ENCODE assay signal across 1 cellular context in the genomic region with DNA sequence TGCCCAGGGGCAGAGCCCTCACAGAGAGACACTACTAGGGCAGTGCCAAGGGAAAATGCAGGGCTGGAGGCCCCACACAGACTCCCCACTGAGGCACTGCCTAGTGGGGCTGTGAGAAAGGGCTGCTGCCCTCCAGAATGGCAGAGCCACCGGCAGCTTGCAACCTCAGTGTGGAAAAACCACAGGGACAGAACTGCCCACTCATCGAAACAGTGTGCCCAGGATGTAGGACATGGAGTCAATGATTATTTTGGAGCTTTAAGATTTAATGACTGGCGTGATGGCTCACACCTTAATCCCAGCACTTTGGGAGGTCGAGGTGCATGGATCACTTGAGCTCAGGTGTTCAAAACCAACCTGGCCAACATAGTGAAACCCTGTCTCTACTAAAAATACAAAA.
TF ChIP-seq lines count a peak whose summit lies in the region.

No MANE protein-coding gene starts in this region.

TF ChIP-seq in A549, 52 proteins besides CTCF, POLR2A, EP300 and RAD21:
- TF ChIP-seq ZC3H11A (IDR thresholded peaks at IDR 0.05), result no peak
- TF ChIP-seq MAFK (IDR thresholded peaks at IDR 0.05; ENCODE audit: partially characterized antibody), result peak; percentile 64
